24 cellular contexts compared by ENCODE assay signal in genomic region chr20:19741914-19742313, GRCh38. TPM values are rescaled to one million over a fixed set of nuclear protein-coding genes. Genes with fewer than 3 reads are reported as not detected.
DNase-seq lines count a peak whose midpoint lies in the region; ATAC-seq and TF ChIP-seq lines count a peak whose summit lies in the region.
"Had no signal": no experiment of that assay in that cellular context is flagged by ENCODE, and none has a peak within 500 bp of the region (broad histone marks: within the 10 kb centered on the region; RNA-seq: fewer than 3 reads in every experiment).

No MANE protein-coding gene starts in this region.

- H3K27me3 ChIP-seq in SK-N-SH (ENCODE audit: insufficient read depth) (no peaks in the 10 kb centered on the region), GM23248 (replicated peaks; ENCODE audit: insufficient read depth) (no peaks in the 10 kb centered on the region)

- no peak overlapping the region for H3K4me2 ChIP-seq in SK-N-SH
- H3K4me2 ChIP-seq in GM23248 (ENCODE audit: unreplicated experiment) = no peak overlapping the region

- no peak for TF ChIP-seq RAD21 in SK-N-SH (IDR thresholded peaks at IDR 0.05; ENCODE audit: low read length)

- H3K36me3 Mint-ChIP-seq in type B pancreatic cell = peaks cover 8% of the 10 kb centered on the region
- H3K36me3 Mint-ChIP-seq: CD8-positive, alpha-beta memory T cell had no signal

- no peaks in the 10 kb centered on the region for H4K20me1 ChIP-seq in SK-N-SH (ENCODE audit: insufficient read depth)
- H4K20me1 ChIP-seq in GM23248 (ENCODE audit: insufficient read depth) = no peaks in the 10 kb centered on the region

- POLR2A ChIA-PET in SK-N-SH (lab: Yijun Ruan, JAX) = no interaction called here

- H3K36me3 ChIP-seq in SK-N-SH (replicated peaks in 1 of 2; ENCODE audit: control insufficient read depth in 1 of 2, insufficient read depth in 2 of 2, low read length in 1 of 2) = no peaks in the 10 kb centered on the region
- no peaks in the 10 kb centered on the region for H3K36me3 ChIP-seq in GM23248 (ENCODE audit: low read depth)

- H3K9ac ChIP-seq in SK-N-SH = no peak overlapping the region
- no peak overlapping the region for H3K9ac ChIP-seq in GM23248

- H3K4me3 ChIP-seq in SK-N-SH (ENCODE audit: low read depth in 2 of 2, low read length in 1 of 2) (no peak overlapping the region), GM23248 (no peak overlapping the region)

- no peaks in the 10 kb centered on the region for H3K9me2 ChIP-seq in SK-N-SH
- no peaks in the 10 kb centered on the region for H3K9me2 ChIP-seq in GM23248 (ENCODE audit: insufficient read depth)

- in situ Hi-C loops in GM23248 (cut with MboI) = no loop called here

- H3K27ac Mint-ChIP-seq in type B pancreatic cell = peak overlapping the region; percentile 8
- H3K27ac Mint-ChIP-seq: B cell; CD8-positive, alpha-beta memory T cell; T-helper 1 cell treated with Interleukin-12 subunit alpha and Interleukin-12 subunit beta and Interleukin-4 antibody, amounts not matched to agents 30 μg/mL and 1 μg/mL, for 36 hours had no signal

- H3K4me3 Mint-ChIP-seq in type B pancreatic cell = no peak overlapping the region
- H3K4me3 Mint-ChIP-seq: B cell; CD14-positive monocyte; CD8-positive, alpha-beta memory T cell; T-helper 1 cell treated with Interleukin-12 subunit alpha and Interleukin-12 subunit beta and Interleukin-4 antibody, amounts not matched to agents 30 μg/mL and 1 μg/mL, for 36 hours had no signal

- peaks cover 22% of the 10 kb centered on the region for H3K4me1 Mint-ChIP-seq in type B pancreatic cell (ENCODE audit: unreplicated experiment)
- H3K4me1 Mint-ChIP-seq: B cell; CD8-positive, alpha-beta memory T cell had no signal

- 42% methylated on average over 1 of the region's 1 CpG for WGBS in SK-N-SH (ENCODE audit: low lambda C conversion rate)
- 13 to 25% methylated on average over 1 of the region's 1 CpG for WGBS in GM23248 (ENCODE audit: low coverage in 1 of 2, low lambda C conversion rate in 2 of 2, missing lambda C conversion rate in 2 of 2), 2 experiments

- H2AFZ ChIP-seq in SK-N-SH (ENCODE audit: low read depth) = no peak overlapping the region
- no peak overlapping the region for H2AFZ ChIP-seq in GM23248

- peaks cover 11% of the 10 kb centered on the region for H3K9me3 Mint-ChIP-seq in type B pancreatic cell

- TF ChIP-seq EP300 in SK-N-SH (IDR thresholded peaks at IDR 0.05; ENCODE audit: borderline replicate concordance in 1 of 2, low read depth in 1 of 2, low read length in 1 of 2) = no peak

- H3F3A ChIP-seq in SK-N-SH (replicated peaks; ENCODE audit: insufficient read depth) = no peaks in the 10 kb centered on the region
- peaks cover 11% of the 10 kb centered on the region for H3F3A ChIP-seq in GM23248 (ENCODE audit: insufficient read depth)

- peaks cover 0 to 10% of the 10 kb centered on the region in 2 experiments; a peak in 2 of 4 replicates for H3K4me1 ChIP-seq in SK-N-SH (ENCODE audit: control insufficient read depth in 1 of 2, insufficient read depth in 2 of 2, low read depth in 1 of 2, low read length in 1 of 2)
- H3K4me1 ChIP-seq in GM23248 (ENCODE audit: insufficient read depth) = peaks cover 9% of the 10 kb centered on the region

- TF ChIP-seq CTCF in SK-N-SH (IDR thresholded peaks at IDR 0.05) (no peak), type B pancreatic cell (conservative IDR thresholded peaks at IDR 0.05) (no peak)

- no peaks in the 10 kb centered on the region for H3K9me3 ChIP-seq in SK-N-SH
- no peaks in the 10 kb centered on the region for H3K9me3 ChIP-seq in GM23248 (ENCODE audit: low read depth)

- no peak for DNase-seq in SK-N-SH
- peak; percentile 41 for DNase-seq in GM23248
- DNase-seq in ecto neural progenitor cell (ENCODE audit: low spot score) = peak; percentile 6
- no peak for DNase-seq in type B pancreatic cell (ENCODE audit: extremely low spot score, unreplicated experiment)
- no peak for DNase-seq in NCI-H2107 treated with DMSO at 0.1 percent for 48 hours (lab: John Stamatoyannopoulos, UW; ENCODE audit: unreplicated experiment)
- DNase-seq: CD8-positive, alpha-beta memory T cell; DMS153; Karpas-422; NCI-H1092; NCI-H1417 treated with DMSO at 0.1 percent for 48 hours; NCI-H187 treated with DMSO at 0.1 percent for 48 hours; NCI-H2107; NCI-H526; SHP77 had no signal

- H3K79me2 ChIP-seq in SK-N-SH (ENCODE audit: insufficient read depth) = no peaks in the 10 kb centered on the region
- no peaks in the 10 kb centered on the region for H3K79me2 ChIP-seq in GM23248 (ENCODE audit: insufficient read depth)

- no peak overlapping the region for H3K27ac ChIP-seq in SK-N-SH (ENCODE audit: low read depth in 2 of 2, low read length in 1 of 2)
- H3K27ac ChIP-seq in GM23248 = no peak overlapping the region
- H3K27ac ChIP-seq: RWPE1 had no signal

- peak; percentile 55 for ATAC-seq in SK-N-SH treated with all-trans-retinoic acid at 6 μM for 48 hours
- ATAC-seq in GM21423 (IDR thresholded peaks at IDR 0.05; ENCODE audit: unreplicated experiment) = no peak
- no peak for ATAC-seq in HG02938 (IDR thresholded peaks at IDR 0.05; ENCODE audit: unreplicated experiment)
- ATAC-seq: HCT116, Panc1 had no signal

- H3K27me3 Mint-ChIP-seq in type B pancreatic cell = no peaks in the 10 kb centered on the region

- CTCF ChIA-PET in SK-N-SH (lab: Yijun Ruan, JAX) = interaction anchor here (2.1 kb wide), 1 partner anchor 49 kb away, joined by 7 read pairs; no protein-coding TSS in a partner anchor

TF ChIP-seq in SK-N-SH treated with all-trans-retinoic acid at 6 μM for 48 hours, 23 proteins besides CTCF, POLR2A, EP300 and RAD21 (continues in another document):
- TF ChIP-seq POU6F1 (CRISPR knock-in tag; IDR thresholded peaks at IDR 0.05; ENCODE audit: borderline replicate concordance, low read depth) = no peak
- TF ChIP-seq RARB (CRISPR knock-in tag; IDR thresholded peaks at IDR 0.05) = no peak
- TF ChIP-seq SNAI2 (CRISPR knock-in tag; IDR thresholded peaks at IDR 0.05) = no peak
- no peak for TF ChIP-seq ZC3H10 (CRISPR knock-in tag; IDR thresholded peaks at IDR 0.05)
- no peak for TF ChIP-seq BACH2 (CRISPR knock-in tag; IDR thresholded peaks at IDR 0.05; ENCODE audit: borderline replicate concordance)
- TF ChIP-seq ZNF8 (CRISPR knock-in tag; IDR thresholded peaks at IDR 0.05) = no peak

TF ChIP-seq in SK-N-SH, 30 proteins besides CTCF, POLR2A, EP300 and RAD21:
- TF ChIP-seq NFIC (IDR thresholded peaks at IDR 0.05; ENCODE audit: borderline replicate concordance) = no peak
- no peak for TF ChIP-seq ELF1 (IDR thresholded peaks at IDR 0.05)
- TF ChIP-seq GABPA (IDR thresholded peaks at IDR 0.05; ENCODE audit: low read depth) = no peak
- no peak for TF ChIP-seq MEF2A (IDR thresholded peaks at IDR 0.05; ENCODE audit: borderline replicate concordance, low read depth)
- no peak for TF ChIP-seq JUND (IDR thresholded peaks at IDR 0.05)
- no peak for TF ChIP-seq YY1 (IDR thresholded peaks at IDR 0.05; ENCODE audit: low read depth)
- no peak for TF ChIP-seq FOXM1 (IDR thresholded peaks at IDR 0.05; ENCODE audit: low read depth)
- no peak for TF ChIP-seq TCF12 (IDR thresholded peaks at IDR 0.05)
- no peak for TF ChIP-seq USF2 (IDR thresholded peaks at IDR 0.05; ENCODE audit: borderline replicate concordance, low read depth, low read length)
- TF ChIP-seq TAF1 (IDR thresholded peaks at IDR 0.05; ENCODE audit: borderline replicate concordance, low read depth, low read length) = no peak
- TF ChIP-seq RCOR1 (IDR thresholded peaks at IDR 0.05; ENCODE audit: low read length) = no peak
- TF ChIP-seq POLR2AphosphoS5 (IDR thresholded peaks at IDR 0.05; ENCODE audit: low read depth, low read length) = no peak
- TF ChIP-seq MAX (IDR thresholded peaks at IDR 0.05; ENCODE audit: low read depth) = no peak
- TF ChIP-seq ZBTB33 (IDR thresholded peaks at IDR 0.05; ENCODE audit: borderline replicate concordance, low read depth) = no peak

RNA-seq across cellular contexts. Expression of gene RIN2, which starts 16.1 kb away (rescaled TPM):
- polyA plus RNA-seq in SK-N-SH (2012; rRNA removed) (6.3 and 6.8 TPM in 2 replicates), GM23248 (2016; fragmentation: Nextera tagmentation; extraction: Ambion mirVana) (45.3 and 45.6 TPM in 2 replicates)
- polyA plus RNA-seq in SK-N-SH (2012; cell fraction: cytosol; rRNA removed) = 4.6 and 6.0 TPM in 2 replicates
- polyA plus RNA-seq in SK-N-SH (2012; cell fraction: nucleus; rRNA removed) = 8.6 and 11.2 TPM in 2 replicates
- total RNA-seq in GM23248 (2014; rRNA removed; shearing (Covaris generic)) = 48.0 and 48.3 TPM in 2 replicates
- total RNA-seq in type B pancreatic cell (ENCODE audit: low replicate concordance) = 44.8 and 46.8 TPM in 2 replicates
- total RNA-seq: OCI-LY7 had no signal
- polyA plus RNA-seq: CD8-positive, alpha-beta memory T cell had no signal

Comparison
In these comparisons a context has a peak if more than half of its experiments do, and no peak if none do; other contexts are left out.
1. DNase-seq: peak in GM23248 (single experiment) and ecto neural progenitor cell (single experiment); none in SK-N-SH (single experiment), type B pancreatic cell (single experiment) and NCI-H2107 treated with DMSO at 0.1 percent for 48 hours (single experiment).